Comparison of ENCODE assay signal across 1 cellular context in the genomic region with DNA sequence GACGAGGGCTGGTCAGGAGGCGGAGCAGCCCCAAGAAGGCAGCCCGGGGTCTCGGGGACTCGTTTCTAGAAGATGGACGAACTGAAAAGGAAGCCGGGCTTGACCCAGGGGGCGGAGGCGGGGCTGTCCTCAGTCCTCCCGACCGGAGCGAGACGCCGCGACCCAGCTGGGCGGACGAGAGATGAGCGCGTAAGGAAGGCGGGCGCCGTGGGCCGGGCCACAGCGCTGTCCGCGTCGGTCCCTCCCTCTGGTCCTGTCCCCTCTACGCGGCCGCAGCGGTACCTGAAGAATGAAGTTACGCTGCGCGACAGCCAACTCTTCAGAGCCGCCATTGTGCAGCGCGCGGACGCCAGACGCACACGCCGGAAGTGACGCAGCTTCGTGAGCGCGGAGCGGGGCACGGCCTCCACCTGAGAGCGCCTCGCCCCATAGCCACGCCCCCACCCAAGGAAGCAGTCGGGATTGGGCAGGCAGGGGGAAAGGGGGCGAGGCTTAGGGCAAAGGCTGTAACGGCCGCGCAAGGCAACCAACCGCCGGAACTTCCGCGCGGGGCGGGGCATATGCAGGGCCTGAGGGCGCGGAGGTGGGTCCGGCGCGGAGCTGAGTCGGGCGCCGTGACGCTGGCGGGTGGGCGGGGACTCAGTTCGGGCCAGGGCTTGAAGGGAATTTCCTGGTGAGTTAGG.
TF ChIP-seq lines count a peak whose summit lies in the region.

A gene (minus strand): TSS at position 370 of the 683 bp plus-strand sequence. CDS start 38 bp downstream, at position 332.

TF ChIP-seq in HepG2, 621 proteins besides CTCF, POLR2A, EP300 and RAD21 (continued from another document and continues in another):
- TF ChIP-seq, protein P1, sequence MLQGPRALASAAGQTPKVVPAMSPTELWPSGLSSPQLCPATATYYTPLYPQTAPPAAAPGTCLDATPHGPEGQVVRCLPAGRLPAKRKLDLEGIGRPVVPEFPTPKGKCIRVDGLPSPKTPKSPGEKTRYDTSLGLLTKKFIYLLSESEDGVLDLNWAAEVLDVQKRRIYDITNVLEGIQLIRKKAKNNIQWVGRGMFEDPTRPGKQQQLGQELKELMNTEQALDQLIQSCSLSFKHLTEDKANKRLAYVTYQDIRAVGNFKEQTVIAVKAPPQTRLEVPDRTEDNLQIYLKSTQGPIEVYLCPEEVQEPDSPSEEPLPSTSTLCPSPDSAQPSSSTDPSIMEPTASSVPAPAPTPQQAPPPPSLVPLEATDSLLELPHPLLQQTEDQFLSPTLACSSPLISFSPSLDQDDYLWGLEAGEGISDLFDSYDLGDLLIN (CRISPR knock-in tag; IDR thresholded peaks at IDR 0.05; ENCODE audit: borderline replicate concordance) = no peak
- TF ChIP-seq ZNF333 (CRISPR knock-in tag; IDR thresholded peaks at IDR 0.05; ENCODE audit: borderline replicate concordance) (peak; percentile 62; the same call in 1 of the 2 replicates), PLRG1 (conservative IDR thresholded peaks at IDR 0.05) (no peak), CENPT (CRISPR knock-in tag; IDR thresholded peaks at IDR 0.05; ENCODE audit: low read depth) (peak; percentile 76; the same call in 1 of the 2 replicates), ISL2 (CRISPR knock-in tag; IDR thresholded peaks at IDR 0.05) (peak; percentile 53), ZSCAN29 (CRISPR knock-in tag; conservative IDR thresholded peaks at IDR 0.05) (no peak), HDAC6 (IDR thresholded peaks at IDR 0.05; ENCODE audit: low read depth, low read length) (no peak), ZNF75D (CRISPR knock-in tag; IDR thresholded peaks at IDR 0.05; ENCODE audit: borderline replicate concordance) (no peak), BORCS8-MEF2B (CRISPR knock-in tag; IDR thresholded peaks at IDR 0.05) (no peak), SP1 (IDR thresholded peaks at IDR 0.05) (no peak), SP1 (CRISPR knock-in tag; IDR thresholded peaks at IDR 0.05) (peak; percentile 92), RBFOX2 (IDR thresholded peaks at IDR 0.05; ENCODE audit: low read depth, low read length) (peak; percentile 98), FOXK1 (CRISPR knock-in tag; IDR thresholded peaks at IDR 0.05; ENCODE audit: borderline replicate concordance, low read depth) (peak; percentile 72), SATB2 (CRISPR knock-in tag; IDR thresholded peaks at IDR 0.05) (no peak), MAF1 (CRISPR knock-in tag; IDR thresholded peaks at IDR 0.05; ENCODE audit: borderline replicate concordance) (no peak), NR2C2 (CRISPR knock-in tag; IDR thresholded peaks at IDR 0.05; ENCODE audit: borderline replicate concordance) (peak; percentile 88), ZFP36L1 (CRISPR knock-in tag; IDR thresholded peaks at IDR 0.05) (no peak), ZNF564 (CRISPR knock-in tag; IDR thresholded peaks at IDR 0.05) (0 out of 2 replicates have a peak, but pooled peaks have one; percentile 39), ZNF431 (CRISPR knock-in tag; IDR thresholded peaks at IDR 0.05; ENCODE audit: borderline replicate concordance, low read depth) (peak; percentile 95), RFX5 (IDR thresholded peaks at IDR 0.05; ENCODE audit: low read depth, low read length) (peak; percentile 46; the same call in 1 of the 2 replicates), ZNF451 (CRISPR knock-in tag; IDR thresholded peaks at IDR 0.05) (no peak; the same call in 1 of the 2 replicates), PAWR (CRISPR knock-in tag; IDR thresholded peaks at IDR 0.05; ENCODE audit: borderline replicate concordance) (no peak), SUZ12 (IDR thresholded peaks at IDR 0.05; ENCODE audit: low read depth, low read length) (no peak), HOXA9 (CRISPR knock-in tag; IDR thresholded peaks at IDR 0.05; ENCODE audit: borderline replicate concordance) (no peak), ZNF713 (CRISPR knock-in tag; IDR thresholded peaks at IDR 0.05) (0 out of 2 replicates have a peak, but pooled peaks have one; percentile 59)
- TF ChIP-seq, protein P2, sequence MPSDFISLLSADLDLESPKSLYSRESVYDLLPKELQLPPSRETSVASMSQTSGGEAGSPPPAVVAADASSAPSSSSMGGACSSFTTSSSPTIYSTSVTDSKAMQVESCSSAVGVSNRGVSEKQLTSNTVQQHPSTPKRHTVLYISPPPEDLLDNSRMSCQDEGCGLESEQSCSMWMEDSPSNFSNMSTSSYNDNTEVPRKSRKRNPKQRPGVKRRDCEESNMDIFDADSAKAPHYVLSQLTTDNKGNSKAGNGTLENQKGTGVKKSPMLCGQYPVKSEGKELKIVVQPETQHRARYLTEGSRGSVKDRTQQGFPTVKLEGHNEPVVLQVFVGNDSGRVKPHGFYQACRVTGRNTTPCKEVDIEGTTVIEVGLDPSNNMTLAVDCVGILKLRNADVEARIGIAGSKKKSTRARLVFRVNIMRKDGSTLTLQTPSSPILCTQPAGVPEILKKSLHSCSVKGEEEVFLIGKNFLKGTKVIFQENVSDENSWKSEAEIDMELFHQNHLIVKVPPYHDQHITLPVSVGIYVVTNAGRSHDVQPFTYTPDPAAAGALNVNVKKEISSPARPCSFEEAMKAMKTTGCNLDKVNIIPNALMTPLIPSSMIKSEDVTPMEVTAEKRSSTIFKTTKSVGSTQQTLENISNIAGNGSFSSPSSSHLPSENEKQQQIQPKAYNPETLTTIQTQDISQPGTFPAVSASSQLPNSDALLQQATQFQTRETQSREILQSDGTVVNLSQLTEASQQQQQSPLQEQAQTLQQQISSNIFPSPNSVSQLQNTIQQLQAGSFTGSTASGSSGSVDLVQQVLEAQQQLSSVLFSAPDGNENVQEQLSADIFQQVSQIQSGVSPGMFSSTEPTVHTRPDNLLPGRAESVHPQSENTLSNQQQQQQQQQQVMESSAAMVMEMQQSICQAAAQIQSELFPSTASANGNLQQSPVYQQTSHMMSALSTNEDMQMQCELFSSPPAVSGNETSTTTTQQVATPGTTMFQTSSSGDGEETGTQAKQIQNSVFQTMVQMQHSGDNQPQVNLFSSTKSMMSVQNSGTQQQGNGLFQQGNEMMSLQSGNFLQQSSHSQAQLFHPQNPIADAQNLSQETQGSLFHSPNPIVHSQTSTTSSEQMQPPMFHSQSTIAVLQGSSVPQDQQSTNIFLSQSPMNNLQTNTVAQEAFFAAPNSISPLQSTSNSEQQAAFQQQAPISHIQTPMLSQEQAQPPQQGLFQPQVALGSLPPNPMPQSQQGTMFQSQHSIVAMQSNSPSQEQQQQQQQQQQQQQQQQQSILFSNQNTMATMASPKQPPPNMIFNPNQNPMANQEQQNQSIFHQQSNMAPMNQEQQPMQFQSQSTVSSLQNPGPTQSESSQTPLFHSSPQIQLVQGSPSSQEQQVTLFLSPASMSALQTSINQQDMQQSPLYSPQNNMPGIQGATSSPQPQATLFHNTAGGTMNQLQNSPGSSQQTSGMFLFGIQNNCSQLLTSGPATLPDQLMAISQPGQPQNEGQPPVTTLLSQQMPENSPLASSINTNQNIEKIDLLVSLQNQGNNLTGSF (CRISPR knock-in tag; IDR thresholded peaks at IDR 0.05) = no peak
- TF ChIP-seq, protein P3, sequence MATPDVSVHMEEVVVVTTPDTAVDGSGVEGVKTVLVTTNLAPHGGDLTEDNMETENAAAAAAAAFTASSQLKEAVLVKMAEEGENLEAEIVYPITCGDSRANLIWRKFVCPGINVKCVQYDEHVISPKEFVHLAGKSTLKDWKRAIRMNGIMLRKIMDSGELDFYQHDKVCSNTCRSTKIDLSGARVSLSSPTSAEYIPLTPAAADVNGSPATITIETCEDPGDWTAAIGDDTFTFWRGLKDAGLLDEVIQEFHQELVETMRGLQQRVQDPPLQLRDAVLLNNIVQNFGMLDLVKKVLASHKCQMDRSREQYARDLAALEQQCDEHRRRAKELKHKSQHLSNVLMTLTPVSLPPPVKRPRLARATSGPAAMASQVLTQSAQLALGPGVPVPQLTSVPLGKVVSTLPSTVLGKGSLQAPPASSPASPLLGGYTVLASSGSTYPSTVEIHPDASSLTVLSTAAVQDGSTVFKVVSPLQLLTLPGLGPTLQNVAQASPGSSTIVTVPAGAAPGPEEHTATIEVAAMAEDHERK (CRISPR knock-in tag; IDR thresholded peaks at IDR 0.05; ENCODE audit: low read depth) = peak; percentile 98
- TF ChIP-seq, protein P4, sequence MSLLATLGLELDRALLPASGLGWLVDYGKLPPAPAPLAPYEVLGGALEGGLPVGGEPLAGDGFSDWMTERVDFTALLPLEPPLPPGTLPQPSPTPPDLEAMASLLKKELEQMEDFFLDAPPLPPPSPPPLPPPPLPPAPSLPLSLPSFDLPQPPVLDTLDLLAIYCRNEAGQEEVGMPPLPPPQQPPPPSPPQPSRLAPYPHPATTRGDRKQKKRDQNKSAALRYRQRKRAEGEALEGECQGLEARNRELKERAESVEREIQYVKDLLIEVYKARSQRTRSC (CRISPR knock-in tag; IDR thresholded peaks at IDR 0.05; ENCODE audit: low read depth) = no peak; the same call in 1 of the 2 replicates
- TF ChIP-seq, protein P5, sequence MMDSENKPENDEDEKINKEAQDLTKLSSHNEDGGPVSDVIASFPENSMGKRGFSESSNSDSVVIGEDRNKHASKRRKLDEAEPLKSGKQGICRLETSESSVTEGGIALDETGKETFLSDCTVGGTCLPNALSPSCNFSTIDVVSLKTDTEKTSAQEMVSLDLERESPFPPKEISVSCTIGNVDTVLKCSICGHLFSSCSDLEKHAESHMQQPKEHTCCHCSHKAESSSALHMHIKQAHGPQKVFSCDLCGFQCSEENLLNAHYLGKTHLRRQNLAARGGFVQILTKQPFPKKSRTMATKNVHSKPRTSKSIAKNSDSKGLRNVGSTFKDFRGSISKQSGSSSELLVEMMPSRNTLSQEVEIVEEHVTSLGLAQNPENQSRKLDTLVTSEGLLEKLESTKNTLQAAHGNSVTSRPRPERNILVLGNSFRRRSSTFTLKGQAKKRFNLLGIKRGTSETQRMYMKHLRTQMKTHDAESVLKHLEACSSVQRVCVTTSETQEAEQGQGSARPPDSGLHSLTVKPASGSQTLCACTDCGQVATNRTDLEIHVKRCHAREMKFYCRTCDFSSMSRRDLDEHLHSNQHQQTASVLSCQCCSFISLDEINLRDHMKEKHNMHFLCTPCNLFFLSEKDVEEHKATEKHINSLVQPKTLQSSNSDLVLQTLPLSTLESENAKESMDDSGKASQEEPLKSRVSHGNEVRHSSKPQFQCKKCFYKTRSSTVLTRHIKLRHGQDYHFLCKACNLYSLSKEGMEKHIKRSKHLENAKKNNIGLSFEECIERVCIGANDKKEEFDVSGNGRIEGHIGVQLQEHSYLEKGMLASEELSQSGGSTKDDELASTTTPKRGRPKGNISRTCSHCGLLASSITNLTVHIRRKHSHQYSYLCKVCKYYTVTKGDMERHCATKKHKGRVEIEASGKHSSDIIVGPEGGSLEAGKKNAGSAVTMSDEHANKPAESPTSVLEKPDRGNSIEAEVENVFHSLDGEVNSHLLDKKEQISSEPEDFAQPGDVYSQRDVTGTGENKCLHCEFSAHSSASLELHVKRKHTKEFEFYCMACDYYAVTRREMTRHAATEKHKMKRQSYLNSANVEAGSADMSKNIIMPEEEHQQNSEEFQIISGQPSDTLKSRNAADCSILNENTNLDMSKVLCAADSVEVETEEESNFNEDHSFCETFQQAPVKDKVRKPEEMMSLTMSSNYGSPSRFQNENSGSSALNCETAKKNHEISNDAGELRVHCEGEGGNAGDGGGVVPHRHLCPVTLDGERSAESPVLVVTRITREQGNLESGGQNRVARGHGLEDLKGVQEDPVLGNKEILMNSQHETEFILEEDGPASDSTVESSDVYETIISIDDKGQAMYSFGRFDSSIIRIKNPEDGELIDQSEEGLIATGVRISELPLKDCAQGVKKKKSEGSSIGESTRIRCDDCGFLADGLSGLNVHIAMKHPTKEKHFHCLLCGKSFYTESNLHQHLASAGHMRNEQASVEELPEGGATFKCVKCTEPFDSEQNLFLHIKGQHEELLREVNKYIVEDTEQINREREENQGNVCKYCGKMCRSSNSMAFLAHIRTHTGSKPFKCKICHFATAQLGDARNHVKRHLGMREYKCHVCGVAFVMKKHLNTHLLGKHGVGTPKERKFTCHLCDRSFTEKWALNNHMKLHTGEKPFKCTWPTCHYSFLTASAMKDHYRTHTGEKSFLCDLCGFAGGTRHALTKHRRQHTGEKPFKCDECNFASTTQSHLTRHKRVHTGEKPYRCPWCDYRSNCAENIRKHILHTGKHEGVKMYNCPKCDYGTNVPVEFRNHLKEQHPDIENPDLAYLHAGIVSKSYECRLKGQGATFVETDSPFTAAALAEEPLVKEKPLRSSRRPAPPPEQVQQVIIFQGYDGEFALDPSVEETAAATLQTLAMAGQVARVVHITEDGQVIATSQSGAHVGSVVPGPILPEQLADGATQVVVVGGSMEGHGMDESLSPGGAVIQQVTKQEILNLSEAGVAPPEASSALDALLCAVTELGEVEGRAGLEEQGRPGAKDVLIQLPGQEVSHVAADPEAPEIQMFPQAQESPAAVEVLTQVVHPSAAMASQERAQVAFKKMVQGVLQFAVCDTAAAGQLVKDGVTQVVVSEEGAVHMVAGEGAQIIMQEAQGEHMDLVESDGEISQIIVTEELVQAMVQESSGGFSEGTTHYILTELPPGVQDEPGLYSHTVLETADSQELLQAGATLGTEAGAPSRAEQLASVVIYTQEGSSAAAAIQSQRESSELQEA (CRISPR knock-in tag; IDR thresholded peaks at IDR 0.05; ENCODE audit: not compliant biosample characterization) = peak; percentile 3
- TF ChIP-seq, protein P6, sequence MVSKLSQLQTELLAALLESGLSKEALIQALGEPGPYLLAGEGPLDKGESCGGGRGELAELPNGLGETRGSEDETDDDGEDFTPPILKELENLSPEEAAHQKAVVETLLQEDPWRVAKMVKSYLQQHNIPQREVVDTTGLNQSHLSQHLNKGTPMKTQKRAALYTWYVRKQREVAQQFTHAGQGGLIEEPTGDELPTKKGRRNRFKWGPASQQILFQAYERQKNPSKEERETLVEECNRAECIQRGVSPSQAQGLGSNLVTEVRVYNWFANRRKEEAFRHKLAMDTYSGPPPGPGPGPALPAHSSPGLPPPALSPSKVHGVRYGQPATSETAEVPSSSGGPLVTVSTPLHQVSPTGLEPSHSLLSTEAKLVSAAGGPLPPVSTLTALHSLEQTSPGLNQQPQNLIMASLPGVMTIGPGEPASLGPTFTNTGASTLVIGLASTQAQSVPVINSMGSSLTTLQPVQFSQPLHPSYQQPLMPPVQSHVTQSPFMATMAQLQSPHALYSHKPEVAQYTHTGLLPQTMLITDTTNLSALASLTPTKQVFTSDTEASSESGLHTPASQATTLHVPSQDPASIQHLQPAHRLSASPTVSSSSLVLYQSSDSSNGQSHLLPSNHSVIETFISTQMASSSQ (IDR thresholded peaks at IDR 0.05; ENCODE audit: low read depth) = no peak
- TF ChIP-seq, protein P6 (CRISPR knock-in tag; IDR thresholded peaks at IDR 0.05; ENCODE audit: borderline replicate concordance) = peak; percentile 47; the same call in 1 of the 2 replicates
